8 cellular contexts compared by ENCODE assay signal in the genomic region with DNA sequence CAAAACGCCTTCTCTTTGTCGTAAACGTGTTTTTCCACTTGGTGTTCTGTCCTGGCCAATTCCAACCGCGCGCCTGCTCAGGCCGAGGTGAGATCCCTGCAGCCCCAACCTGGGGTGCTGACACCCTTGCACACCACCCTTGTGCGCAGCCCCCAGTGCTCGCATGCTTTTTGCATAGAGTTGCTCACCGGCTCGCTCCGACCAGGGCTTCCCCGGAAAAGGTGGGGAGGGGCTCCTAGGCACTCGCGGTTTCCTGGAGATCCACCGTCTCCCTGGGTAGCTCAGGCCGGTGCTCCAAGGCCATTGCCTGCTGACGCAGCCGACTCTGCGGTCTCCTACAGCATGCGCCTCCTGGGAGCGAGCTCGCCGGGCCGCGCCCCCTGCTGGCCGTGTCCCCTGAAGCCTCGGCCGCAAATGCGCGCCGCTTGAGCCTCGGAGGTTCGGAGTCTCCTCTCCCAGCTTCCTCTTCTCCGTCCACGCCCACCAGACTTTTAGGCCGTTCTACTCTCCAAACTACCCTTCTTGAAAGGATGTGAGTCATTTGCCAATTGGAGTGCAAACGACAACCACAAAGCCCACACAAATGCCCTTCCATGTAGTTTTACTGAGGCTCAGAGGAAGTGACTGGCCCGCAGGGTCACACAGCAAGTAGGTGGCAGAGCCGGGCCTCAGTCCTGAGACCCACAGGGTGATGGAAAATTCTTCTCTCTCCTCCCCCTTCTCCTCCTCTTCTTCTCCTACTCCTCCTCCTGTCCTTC. TPM values are rescaled to one million over a fixed set of nuclear protein-coding genes. Genes with fewer than 3 reads are reported as not detected.
DNase-seq lines count a peak whose midpoint lies in the region; ATAC-seq, FAIRE-seq and TF ChIP-seq lines count a peak whose summit lies in the region.

No MANE protein-coding gene starts in this region.

- H3K4me1 ChIP-seq in lung (ENCODE audit: control insufficient read depth in 2 of 2, insufficient read depth in 2 of 2, low read length in 2 of 2) = peaks cover 0 to 5% of the 10 kb centered on the region in 2 donors

- peak; percentile 93 for FAIRE-seq in GM19239 (lab: Jason Lieb, UNC)

- ATAC-seq in HG03442 (IDR thresholded peaks at IDR 0.05; ENCODE audit: unreplicated experiment) (peak; percentile 74), lung (ENCODE audit: insufficient read depth, low FRiP score) (peak; percentile 98)
- peak; percentile 84 for ATAC-seq in activated CD8-positive, alpha-beta T cell treated with anti-CD3 and anti-CD28 coated beads for 36 hours

- H3K27me3 Mint-ChIP-seq in activated CD8-positive, alpha-beta T cell treated with anti-CD3 and anti-CD28 coated beads for 36 hours = no peaks in the 10 kb centered on the region

- H3K9me3 ChIP-seq in lung (ENCODE audit: control insufficient read depth in 2 of 2, insufficient read depth in 1 of 2, low read length in 1 of 2) = no peaks in the 10 kb centered on the region

- CTCF ChIA-PET in activated CD8-positive, alpha-beta T cell treated with anti-CD3 and anti-CD28 coated beads for 36 hours (lab: Charles Lee) = interaction anchor here (0.6 to 4.1 kb wide), 21 partner anchors 8 to 351 kb away, joined by 3 to 83 read pairs (median 4); a partner anchor contains a TSS

- POLR2A ChIA-PET in activated CD8-positive, alpha-beta T cell treated with anti-CD3 and anti-CD28 coated beads for 36 hours (lab: Charles Lee) = interaction anchor here (0.8 to 1.7 kb wide), 5 partner anchors 9 to 136 kb away, joined by 3 to 5 read pairs (median 3); a partner anchor contains a TSS

- H3K4me1 Mint-ChIP-seq in activated CD8-positive, alpha-beta T cell treated with anti-CD3 and anti-CD28 coated beads for 36 hours (ENCODE audit: low read depth) = peaks cover 48% of the 10 kb centered on the region

- peak overlapping the region; percentile 93 for H3K27ac Mint-ChIP-seq in activated CD8-positive, alpha-beta T cell treated with anti-CD3 and anti-CD28 coated beads for 36 hours

- intact Hi-C loops in activated CD8-positive, alpha-beta T cell treated with anti-CD3 and anti-CD28 coated beads for 36 hours (cut with micrococcal nuclease) = no loop called here

- TF ChIP-seq CTCF in C4-2B (conservative IDR thresholded peaks at IDR 0.05) = peak; percentile 95
- peak; percentile 94 for TF ChIP-seq CTCF in activated CD8-positive, alpha-beta T cell treated with anti-CD3 and anti-CD28 coated beads for 36 hours (IDR thresholded peaks at IDR 0.05)
- TF ChIP-seq CTCF in lung (IDR thresholded peaks at IDR 0.05; ENCODE audit: control extremely low read depth, extremely low read depth) = peak; percentile 74

- peaks cover 11% of the 10 kb centered on the region for H3K9me3 Mint-ChIP-seq in activated CD8-positive, alpha-beta T cell treated with anti-CD3 and anti-CD28 coated beads for 36 hours

- DNase-seq in GM19239 (ENCODE audit: insufficient read length, low spot score) (peak; percentile 76), NCI-H82 (lab: John Stamatoyannopoulos, UW) (peak; percentile 87), lung (ENCODE audit: low spot score) (peak; percentile 93)
- DNase-seq in activated CD8-positive, alpha-beta T cell treated with anti-CD3 and anti-CD28 coated beads for 36 hours = peak; percentile 97
- DNase-seq in effector CD8-positive, alpha-beta T cell (lab: John Stamatoyannopoulos, UW) = peak; percentile 67
- DNase-seq in stimulated activated CD4-positive, alpha-beta T cell treated with anti-CD3 and anti-CD28 coated beads, TNF-alpha, amount 100 ng/mL, for 24 hours (ENCODE audit: low read depth in 3 of 3) = peak; percentile 71 to 94 (median 85)

- H3K4me3 Mint-ChIP-seq in activated CD8-positive, alpha-beta T cell treated with anti-CD3 and anti-CD28 coated beads for 36 hours = peak overlapping the region; percentile 83

- WGBS in lung, 2 donors = 4% methylated on average over 39 to 40 of the region's 40 CpGs

- H3K36me3 Mint-ChIP-seq in activated CD8-positive, alpha-beta T cell treated with anti-CD3 and anti-CD28 coated beads for 36 hours (ENCODE audit: low read depth) = peaks cover 10% of the 10 kb centered on the region

- H3K4me3 ChIP-seq in lung = no peak overlapping the region

- H3K27ac ChIP-seq in C4-2B (peak overlapping the region; percentile 56), lung (ENCODE audit: low read depth in 1 of 2, low read length in 1 of 2) (peak overlapping the region in 1 of 2 donors; percentile 34)

- H3K27me3 ChIP-seq in lung (ENCODE audit: control insufficient read depth, insufficient read depth) = no peaks in the 10 kb centered on the region

- no peaks in the 10 kb centered on the region for H3K36me3 ChIP-seq in lung (ENCODE audit: control insufficient read depth in 2 of 2, insufficient read depth in 2 of 2, low read length in 2 of 2)

RNA-seq across cellular contexts. Expression of a gene that starts 7.2 kb away (rescaled TPM):
- 10 to 100 TPM; 31.2 to 38.1 TPM for total RNA-seq in activated CD8-positive, alpha-beta T cell treated with anti-CD3 and anti-CD28 coated beads for 36 hours
- total RNA-seq in lung = 10 to 100 TPM; 21.3 to 23.0 TPM
- 1 to 10 TPM; 4.5 to 4.9 TPM for polyA plus RNA-seq in lung

RNA-seq across cellular contexts. Expression of a gene that starts 28.9 kb away (rescaled TPM):
- total RNA-seq in activated CD8-positive, alpha-beta T cell treated with anti-CD3 and anti-CD28 coated beads for 36 hours = under 1 TPM in 1 of 2 experiments, not detected in 1; 0.27 TPM
- not detected for total RNA-seq in lung
- polyA plus RNA-seq in lung = not detected

RNA-seq across cellular contexts. Expression of a gene that starts 42.3 kb away (rescaled TPM):
- 100 to 1,000 TPM; 115 to 123 TPM for total RNA-seq in activated CD8-positive, alpha-beta T cell treated with anti-CD3 and anti-CD28 coated beads for 36 hours
- 10 to 100 TPM; 31.8 to 64.4 TPM for total RNA-seq in lung
- polyA plus RNA-seq in lung = 10 to 100 TPM; 24.2 to 26.3 TPM

RNA-seq across cellular contexts. Expression of a gene that starts 45.6 kb away (rescaled TPM):
- total RNA-seq in activated CD8-positive, alpha-beta T cell treated with anti-CD3 and anti-CD28 coated beads for 36 hours = not detected
- 1 to 10 TPM in 1 of 2 donors, under 1 TPM in 1; 0.64 to 1.7 TPM for total RNA-seq in lung
- polyA plus RNA-seq in lung = under 1 TPM in 1 of 2 donors, not detected in 1; 0.25 TPM

RNA-seq across cellular contexts. Expression of a gene that starts 52.2 kb away (rescaled TPM):
- 1 to 10 TPM in 1 of 2 experiments, under 1 TPM in 1; 0.61 to 1.1 TPM for total RNA-seq in activated CD8-positive, alpha-beta T cell treated with anti-CD3 and anti-CD28 coated beads for 36 hours
- 10 to 100 TPM; 35.4 to 36.0 TPM for total RNA-seq in lung
- polyA plus RNA-seq in lung = 10 to 100 TPM; 31.8 to 42.3 TPM
